1 cellular context compared by ENCODE assay signal in genomic region chr7:138151731-138152577, GRCh38.
A peak's percentile ranks its signal among the peaks of the same experiment; 100 is the strongest.
TF ChIP-seq lines count a peak whose summit lies in the region.

No MANE protein-coding gene starts in this region.

TF ChIP-seq in HepG2, 621 proteins besides CTCF, POLR2A, EP300 and RAD21 (continued from another document and continues in another):
- no peak for TF ChIP-seq ZNF142 (CRISPR knock-in tag; IDR thresholded peaks at IDR 0.05)
- TF ChIP-seq ZNF329 (CRISPR knock-in tag; IDR thresholded peaks at IDR 0.05; ENCODE audit: low read depth) = no peak
- TF ChIP-seq ZNF589 (CRISPR knock-in tag; conservative IDR thresholded peaks at IDR 0.05) = no peak
- TF ChIP-seq TARDBP (CRISPR knock-in tag; IDR thresholded peaks at IDR 0.05) = peak; percentile 44; the same call in 1 of the 2 replicates
- TF ChIP-seq MTERF4 (CRISPR knock-in tag; IDR thresholded peaks at IDR 0.05) = no peak
- no peak for TF ChIP-seq MZF1 (CRISPR knock-in tag; IDR thresholded peaks at IDR 0.05; ENCODE audit: borderline replicate concordance)
- TF ChIP-seq ZBTB42 (CRISPR knock-in tag; IDR thresholded peaks at IDR 0.05) = no peak
- TF ChIP-seq ZNF513 (CRISPR knock-in tag; conservative IDR thresholded peaks at IDR 0.05) = no peak
- no peak for TF ChIP-seq U2AF1 (optimal IDR thresholded peaks at IDR 0.05; ENCODE audit: low read depth, low read length)
- TF ChIP-seq HNF4A (CRISPR knock-in tag; IDR thresholded peaks at IDR 0.05) = peak; percentile 80
- no peak for TF ChIP-seq ZNF607 (CRISPR knock-in tag; IDR thresholded peaks at IDR 0.05; ENCODE audit: borderline replicate concordance)
- peak; percentile 81 for TF ChIP-seq SOX13 (IDR thresholded peaks at IDR 0.05)
- TF ChIP-seq SOX13 (CRISPR knock-in tag; conservative IDR thresholded peaks at IDR 0.05 in 1 of 2, IDR thresholded peaks at IDR 0.05 in 1 of 2) = peak in 1 of 2 experiments; percentile 87; a peak in 2 of 4 replicates
- TF ChIP-seq HDAC2 (CRISPR knock-in tag; IDR thresholded peaks at IDR 0.05) = peak; percentile 46; the same call in 1 of the 2 replicates
- no peak for TF ChIP-seq ZNF615 (CRISPR knock-in tag; IDR thresholded peaks at IDR 0.05; ENCODE audit: borderline replicate concordance)
- no peak for TF ChIP-seq PHB2 (IDR thresholded peaks at IDR 0.05; ENCODE audit: partially characterized antibody)
- no peak for TF ChIP-seq ZNF558 (CRISPR knock-in tag; IDR thresholded peaks at IDR 0.05; ENCODE audit: borderline replicate concordance)
- TF ChIP-seq ZNF687 (CRISPR knock-in tag; IDR thresholded peaks at IDR 0.05) = peak; percentile 30; the same call in 1 of the 2 replicates
- TF ChIP-seq SETDB1 (CRISPR knock-in tag; IDR thresholded peaks at IDR 0.05; ENCODE audit: borderline replicate concordance) = no peak
- TF ChIP-seq RARG (CRISPR knock-in tag; IDR thresholded peaks at IDR 0.05; ENCODE audit: low read depth) = no peak
- TF ChIP-seq ELK4 (CRISPR knock-in tag; IDR thresholded peaks at IDR 0.05; ENCODE audit: borderline replicate concordance) = no peak
- TF ChIP-seq HDAC1 (CRISPR knock-in tag; IDR thresholded peaks at IDR 0.05) = peak; percentile 60; the same call in 1 of the 2 replicates
- 0 out of 2 replicates have a peak, but pooled peaks have one; percentile 9 for TF ChIP-seq ZNF619 (CRISPR knock-in tag; IDR thresholded peaks at IDR 0.05)
- no peak for TF ChIP-seq TP53 (CRISPR knock-in tag; conservative IDR thresholded peaks at IDR 0.05)
- TF ChIP-seq HCFC1 (IDR thresholded peaks at IDR 0.05; ENCODE audit: low read depth, low read length) = no peak
- no peak for TF ChIP-seq PLSCR1 (CRISPR knock-in tag; IDR thresholded peaks at IDR 0.05; ENCODE audit: borderline replicate concordance)
- peak; percentile 63; the same call in 1 of the 2 replicates for TF ChIP-seq ZNF746 (CRISPR knock-in tag; IDR thresholded peaks at IDR 0.05)
- TF ChIP-seq ZNF256 (CRISPR knock-in tag; conservative IDR thresholded peaks at IDR 0.05) = no peak
- no peak for TF ChIP-seq ZFP36L2 (CRISPR knock-in tag; IDR thresholded peaks at IDR 0.05)
- peak; percentile 92 for TF ChIP-seq MED8 (CRISPR knock-in tag; IDR thresholded peaks at IDR 0.05; ENCODE audit: insufficient replicate concordance)
- TF ChIP-seq ZNF124 (CRISPR knock-in tag; IDR thresholded peaks at IDR 0.05) = 0 out of 2 replicates have a peak, but pooled peaks have one; percentile 24
- TF ChIP-seq ZNF331 (CRISPR knock-in tag; IDR thresholded peaks at IDR 0.05) = no peak
- peak; percentile 30; the same call in 1 of the 2 replicates for TF ChIP-seq ZNF460 (CRISPR knock-in tag; IDR thresholded peaks at IDR 0.05; ENCODE audit: borderline replicate concordance)
- no peak for TF ChIP-seq MLLT10 (CRISPR knock-in tag; IDR thresholded peaks at IDR 0.05)
- TF ChIP-seq PPARG (CRISPR knock-in tag; conservative IDR thresholded peaks at IDR 0.05) = peak; percentile 73
- TF ChIP-seq ZNF598 (CRISPR knock-in tag; IDR thresholded peaks at IDR 0.05; ENCODE audit: borderline replicate concordance) = no peak
- no peak for TF ChIP-seq ZNF775 (CRISPR knock-in tag; IDR thresholded peaks at IDR 0.05; ENCODE audit: borderline replicate concordance)
- no peak for TF ChIP-seq MIER3 (CRISPR knock-in tag; IDR thresholded peaks at IDR 0.05; ENCODE audit: borderline replicate concordance)
- no peak for TF ChIP-seq NFE2L2 (IDR thresholded peaks at IDR 0.05; ENCODE audit: low read length)
- peak; percentile 54; the same call in 1 of the 2 replicates for TF ChIP-seq TBX3 (IDR thresholded peaks at IDR 0.05; ENCODE audit: borderline replicate concordance)
- TF ChIP-seq FOXC1 (CRISPR knock-in tag; IDR thresholded peaks at IDR 0.05; ENCODE audit: borderline replicate concordance) = no peak
- no peak for TF ChIP-seq KDM6A (CRISPR knock-in tag; IDR thresholded peaks at IDR 0.05; ENCODE audit: low read depth)
- no peak for TF ChIP-seq NFE2L1 (CRISPR knock-in tag; IDR thresholded peaks at IDR 0.05; ENCODE audit: borderline replicate concordance)
- TF ChIP-seq NCOR1 (IDR thresholded peaks at IDR 0.05; ENCODE audit: borderline replicate concordance, low read length) = peak; percentile 57; the same call in 1 of the 2 replicates
- TF ChIP-seq XBP1 (CRISPR knock-in tag; IDR thresholded peaks at IDR 0.05) = no peak
- TF ChIP-seq NKX3-1 (CRISPR knock-in tag; IDR thresholded peaks at IDR 0.05) = no peak
- TF ChIP-seq HNF4G (IDR thresholded peaks at IDR 0.05; ENCODE audit: borderline replicate concordance, low read depth, low read length) = peak; percentile 63
- no peak for TF ChIP-seq HNF4G (CRISPR knock-in tag; IDR thresholded peaks at IDR 0.05; ENCODE audit: borderline replicate concordance, low read depth)
- TF ChIP-seq ZNF710 (CRISPR knock-in tag; IDR thresholded peaks at IDR 0.05; ENCODE audit: borderline replicate concordance) = peak; percentile 52; the same call in 1 of the 2 replicates
- TF ChIP-seq HNRNPL (IDR thresholded peaks at IDR 0.05; ENCODE audit: low read depth, low read length) = no peak
- TF ChIP-seq AKAP8 (CRISPR knock-in tag; IDR thresholded peaks at IDR 0.05) = no peak
